Comparison of ENCODE assay signal across 7 cellular contexts in the genomic region with DNA sequence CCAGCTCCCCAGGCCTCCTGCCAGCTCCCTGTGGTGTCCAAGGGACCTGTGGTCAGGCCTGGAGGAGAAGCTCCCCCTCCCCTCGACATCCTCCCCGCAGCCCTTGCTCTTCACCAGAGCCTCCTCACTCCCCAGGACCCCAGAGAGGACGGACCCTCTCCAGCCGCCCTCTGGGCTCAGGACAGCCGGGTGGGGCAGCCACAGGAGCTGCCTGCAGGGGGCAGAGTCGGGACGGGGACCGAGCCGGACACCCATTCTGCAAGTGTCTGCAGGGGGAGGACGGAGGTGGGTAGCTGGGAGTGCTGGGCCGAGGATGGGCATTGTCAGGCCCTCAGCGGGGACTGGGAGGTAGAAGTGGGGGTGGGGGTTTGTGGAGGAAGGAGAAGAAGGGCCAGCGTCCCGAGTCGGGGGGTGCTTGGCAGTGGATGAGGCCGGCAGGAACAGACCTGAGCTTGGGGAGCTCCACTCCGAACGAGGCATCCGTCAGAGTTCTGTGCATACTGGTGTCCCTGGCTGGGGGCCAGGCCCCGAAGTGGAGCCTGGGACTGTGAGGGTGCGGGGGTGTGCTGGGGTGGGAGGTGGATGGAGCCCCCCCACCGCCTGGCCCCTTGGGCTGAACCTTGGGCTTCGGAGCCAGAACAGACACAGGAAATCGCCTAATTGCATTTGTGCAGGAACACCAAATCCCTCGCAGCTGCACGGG. TPM values are rescaled to one million over a fixed set of nuclear protein-coding genes. Genes with fewer than 3 reads are reported as not detected.
DNase-seq lines count a peak whose midpoint lies in the region; ATAC-seq, FAIRE-seq and TF ChIP-seq lines count a peak whose summit lies in the region.
"Had no signal": no experiment of that assay in that cellular context is flagged by ENCODE, and none has a peak within 500 bp of the region (broad histone marks: within the 10 kb centered on the region; RNA-seq: fewer than 3 reads in every experiment).

No MANE protein-coding gene starts in this region.

- no peak overlapping the region for H3K9ac ChIP-seq in SK-N-SH

- DNase-seq in ELR (ENCODE audit: low read depth) (peak; percentile 42), SK-N-SH (peak; percentile 86), kidney epithelial cell (ENCODE audit: low read depth) (no peak), middle frontal gyrus (ENCODE audit: extremely low spot score, low spot score) (no peak), RCC 7860 (ENCODE audit: low spot score) (no peak)

- H3K36me3 ChIP-seq in SK-N-SH (replicated peaks in 1 of 2; ENCODE audit: control insufficient read depth in 1 of 2, insufficient read depth in 2 of 2, low read length in 1 of 2), result no peaks in the 10 kb centered on the region
- no peaks in the 10 kb centered on the region for H3K36me3 ChIP-seq in kidney epithelial cell (ENCODE audit: control insufficient read depth, insufficient read depth, low read length)
- H3K36me3 ChIP-seq: SJSA1 had no signal

- FAIRE-seq in RCC 7860 (lab: Jason Lieb, UNC), result no peak

- WGBS in SK-N-SH (ENCODE audit: low lambda C conversion rate), result 30% methylated on average over 7 of the region's 26 CpGs

- TF ChIP-seq EP300 in SK-N-SH (IDR thresholded peaks at IDR 0.05; ENCODE audit: borderline replicate concordance in 1 of 2, low read depth in 1 of 2, low read length in 1 of 2), result no peak; a peak in 1 of 4 replicates

- H3K4me2 ChIP-seq in SK-N-SH, result peak overlapping the region; percentile 60; the same call in 1 of the 2 replicates

- peak overlapping the region; percentile 28 to 78; a peak in 2 of 4 replicates for H3K27ac ChIP-seq in SK-N-SH (ENCODE audit: low read depth in 2 of 2, low read length in 1 of 2)
- H3K27ac ChIP-seq: SJSA1 had no signal

- H2AFZ ChIP-seq in SK-N-SH (ENCODE audit: low read depth), result no peak overlapping the region

- H3F3A ChIP-seq in SK-N-SH (replicated peaks; ENCODE audit: insufficient read depth), result no peaks in the 10 kb centered on the region

- CTCF ChIA-PET in SK-N-SH (lab: Yijun Ruan, JAX), result interaction anchor here (0.8 to 5.2 kb wide), 32 partner anchors 10 to 287 kb away, joined by 3 to 49 read pairs (median 4); a partner anchor contains a TSS

- TF ChIP-seq CTCF in SK-N-SH (IDR thresholded peaks at IDR 0.05) (peak; percentile 51), kidney epithelial cell (IDR thresholded peaks at IDR 0.05; ENCODE audit: insufficient read depth, low read length, poor library complexity, severe bottlenecking) (peak; percentile 56)

- peaks cover 0 to 46% of the 10 kb centered on the region in 2 experiments; a peak in 2 of 4 replicates for H3K4me1 ChIP-seq in SK-N-SH (ENCODE audit: control insufficient read depth in 1 of 2, insufficient read depth in 2 of 2, low read depth in 1 of 2, low read length in 1 of 2)

- H4K20me1 ChIP-seq in SK-N-SH (ENCODE audit: insufficient read depth), result no peaks in the 10 kb centered on the region

- H3K27me3 ChIP-seq in SK-N-SH (ENCODE audit: insufficient read depth) (no peaks in the 10 kb centered on the region), kidney epithelial cell (ENCODE audit: control insufficient read depth, insufficient read depth, low read length) (peaks cover 8% of the 10 kb centered on the region)
- H3K27me3 ChIP-seq: SJSA1 had no signal

- no peak overlapping the region; a peak in 1 of 4 replicates for H3K4me3 ChIP-seq in SK-N-SH (ENCODE audit: low read depth in 2 of 2, low read length in 1 of 2)
- H3K4me3 ChIP-seq in kidney epithelial cell (ENCODE audit: low read depth, low read length), result no peak overlapping the region
- H3K4me3 ChIP-seq: SJSA1 had no signal

- no peak for TF ChIP-seq RAD21 in SK-N-SH (IDR thresholded peaks at IDR 0.05; ENCODE audit: low read length)

- ATAC-seq in HG03378 (IDR thresholded peaks at IDR 0.05; ENCODE audit: unreplicated experiment), result no peak

- no peaks in the 10 kb centered on the region for H3K79me2 ChIP-seq in SK-N-SH (ENCODE audit: insufficient read depth)

- no peaks in the 10 kb centered on the region for H3K9me3 ChIP-seq in SK-N-SH
- H3K9me3 ChIP-seq: SJSA1 had no signal

- POLR2A ChIA-PET in SK-N-SH (lab: Yijun Ruan, JAX), result interaction anchor here (0.6 to 2.4 kb wide), 7 partner anchors 28 to 121 kb away, joined by 4 to 11 read pairs (median 6); a partner anchor contains a TSS

- no peaks in the 10 kb centered on the region for H3K9me2 ChIP-seq in SK-N-SH

TF ChIP-seq in SK-N-SH, 30 proteins besides CTCF, POLR2A, EP300 and RAD21:
- TF ChIP-seq CHD2 (IDR thresholded peaks at IDR 0.05; ENCODE audit: low read length, partially characterized antibody) (peak; percentile 25), FOXJ3 (CRISPR knock-in tag; IDR thresholded peaks at IDR 0.05) (peak; percentile 38; the same call in 1 of the 2 replicates), MEF2A (IDR thresholded peaks at IDR 0.05; ENCODE audit: borderline replicate concordance, low read depth) (no peak)

RNA-seq across cellular contexts. Expression of a gene that starts 15.2 kb away (rescaled TPM):
- polyA plus RNA-seq in SK-N-SH (2012; rRNA removed), result not detected in 2 replicates
- not detected in 2 replicates for polyA plus RNA-seq in SK-N-SH (2012; cell fraction: cytosol; rRNA removed)
- polyA plus RNA-seq in SK-N-SH (2012; cell fraction: nucleus; rRNA removed), result not detected in 2 replicates
- total RNA-seq in kidney epithelial cell, result not detected in 2 replicates
- total RNA-seq: SJSA1 had no signal

RNA-seq across cellular contexts. Expression of a gene that starts 23.6 kb away (rescaled TPM):
- 0.34 and 0.38 TPM in 2 replicates for polyA plus RNA-seq in SK-N-SH (2012; rRNA removed)
- 0.22 and 0.46 TPM in 2 replicates for polyA plus RNA-seq in SK-N-SH (2012; cell fraction: cytosol; rRNA removed)
- 0.19 and 0.54 TPM in 2 replicates for polyA plus RNA-seq in SK-N-SH (2012; cell fraction: nucleus; rRNA removed)
- total RNA-seq in kidney epithelial cell, result not detected in 2 replicates

RNA-seq across cellular contexts. Expression of a gene that starts 37.7 kb away (rescaled TPM):
- polyA plus RNA-seq in SK-N-SH (2012; rRNA removed), result not detected in 2 replicates
- 0.04 and 0.06 TPM in 2 replicates for polyA plus RNA-seq in SK-N-SH (2012; cell fraction: cytosol; rRNA removed)
- 0.14 and 0.26 TPM in 2 replicates for polyA plus RNA-seq in SK-N-SH (2012; cell fraction: nucleus; rRNA removed)
- not detected in 2 replicates for total RNA-seq in kidney epithelial cell
- total RNA-seq: SJSA1 had no signal

RNA-seq across cellular contexts. Expression of a gene that starts 41.7 kb away (rescaled TPM):
- polyA plus RNA-seq in SK-N-SH (2012; rRNA removed), result not detected in 2 replicates
- polyA plus RNA-seq in SK-N-SH (2012; cell fraction: cytosol; rRNA removed), result not detected in 2 replicates
- 0.13 and 0.15 TPM in 2 replicates for polyA plus RNA-seq in SK-N-SH (2012; cell fraction: nucleus; rRNA removed)
- 0.17 TPM in 1 of 2 replicates, not detected in the other for total RNA-seq in kidney epithelial cell
- total RNA-seq: SJSA1 had no signal

RNA-seq across cellular contexts. Expression of a gene that starts 43.0 kb away (rescaled TPM):
- polyA plus RNA-seq in SK-N-SH (2012; rRNA removed), result not detected in 2 replicates
- polyA plus RNA-seq in SK-N-SH (2012; cell fraction: cytosol; rRNA removed), result not detected in 2 replicates
- 0.08 TPM in 1 of 2 replicates, not detected in the other for polyA plus RNA-seq in SK-N-SH (2012; cell fraction: nucleus; rRNA removed)
- total RNA-seq in kidney epithelial cell, result not detected in 2 replicates

Comparison
In these comparisons a context has a peak if more than half of its experiments do, and no peak if none do; other contexts are left out.
1. DNase-seq: peak in ELR (single experiment) and SK-N-SH (single experiment); none in kidney epithelial cell (single experiment), middle frontal gyrus (single experiment) and RCC 7860 (single experiment).